8 cellular contexts compared by ENCODE assay signal in the genomic region with DNA sequence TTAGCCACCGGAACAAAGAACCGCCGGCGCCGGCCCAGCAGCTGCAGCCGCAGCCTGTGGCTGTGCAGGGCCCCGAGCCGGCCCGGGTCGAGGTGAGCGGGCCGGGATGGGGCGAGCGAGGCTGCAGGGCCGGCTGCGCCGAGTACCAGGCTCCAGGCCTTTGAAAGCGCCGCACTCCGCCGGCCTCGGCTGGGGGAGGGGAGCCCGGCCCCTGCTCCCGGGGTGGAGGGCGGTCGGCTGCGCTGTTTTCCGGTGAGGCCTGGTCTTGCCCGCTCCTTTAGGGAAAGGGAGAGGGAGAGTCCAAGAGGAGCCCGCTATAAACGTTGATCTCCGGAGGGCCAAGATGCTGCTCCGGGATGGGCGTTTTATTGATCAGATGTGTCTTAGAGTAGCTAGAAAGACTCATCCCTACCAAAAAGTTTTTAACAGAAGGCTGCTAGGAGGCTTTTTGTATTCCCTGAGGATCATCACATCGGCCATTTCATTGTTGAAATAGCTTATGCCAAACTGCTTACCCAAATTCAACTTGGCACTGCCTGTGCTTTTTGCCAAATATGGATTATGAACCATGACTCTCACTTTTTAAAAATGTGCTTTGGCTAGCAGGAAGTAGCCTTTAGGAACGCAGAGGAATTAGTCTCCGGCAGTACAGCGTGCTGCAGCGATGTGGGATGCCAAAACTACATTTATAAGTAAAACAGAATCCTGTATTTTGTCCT. TPM values are rescaled to one million over a fixed set of nuclear protein-coding genes. Genes with fewer than 3 reads are reported as not detected.
DNase-seq lines count a peak whose midpoint lies in the region; ATAC-seq and TF ChIP-seq lines count a peak whose summit lies in the region.

No MANE protein-coding gene starts in this region.

- no peaks in the 10 kb centered on the region for H3K27me3 ChIP-seq in heart left ventricle

- no peaks in the 10 kb centered on the region for H3K9me3 ChIP-seq in heart left ventricle

- ATAC-seq in GM18870 (IDR thresholded peaks at IDR 0.05; ENCODE audit: unreplicated experiment) (peak; percentile 4), HG03103 (IDR thresholded peaks at IDR 0.05; ENCODE audit: low read depth, unreplicated experiment) (peak; percentile 22), heart left ventricle (peak; percentile 12 to 67 (median 56))

- H3K4me1 ChIP-seq in heart left ventricle = peaks cover 0 to 49% (median 35%) of the 10 kb centered on the region in 12 donors

- peak overlapping the region; percentile 63 to 100 (median 94) for H3K4me3 ChIP-seq in heart left ventricle

- intact Hi-C loops in heart left ventricle (cut with DNase I) = loop anchor here in 9 of 10 donors (2.0 to 10.0 kb wide), 7 partner anchors 49 to 614 kb away; partner anchors contain the start of genes SRD5A3 (in 7 of the 9) and CLOCK (in 3 of the 9)
- intact Hi-C loops in posterior vena cava (cut with DNase I) = loop anchor here in 1 of 2 donors (5.0 kb wide), 2 partner anchors 49 to 456 kb away; partner anchors contain the start of genes EXOC1 and SRD5A3

- TF ChIP-seq POLR2A in heart left ventricle (IDR thresholded peaks at IDR 0.05) = no peak

- DNase-seq in AML-193 (lab: John Stamatoyannopoulos, UW) (peak; percentile 14 to 18), RPMI8226 (peak; percentile 26), heart left ventricle (peak; percentile 63 to 83 (median 68)), posterior vena cava (ENCODE audit: low spot score) (peak; percentile 84), KG1 (lab: John Stamatoyannopoulos, UW) (no peak)

- WGBS in adipose tissue, 3 donors = 0 to 1% (median 1%) methylated on average over 38 to 39 of the region's 39 CpGs
- WGBS in heart left ventricle, 4 donors = 0% methylated on average over 35 to 39 of the region's 39 CpGs

- TF ChIP-seq CTCF in heart left ventricle (IDR thresholded peaks at IDR 0.05) = no peak

- peaks cover 0 to 24% (median 1%) of the 10 kb centered on the region in 9 donors for H3K36me3 ChIP-seq in heart left ventricle

- peak overlapping the region; percentile 96 for H3K27ac ChIP-seq in adipose tissue (ENCODE audit: low read depth, low read length)
- H3K27ac ChIP-seq in heart left ventricle = peak overlapping the region; percentile 96 to 100 (median 98)

RNA-seq across cellular contexts. Expression of gene TMEM165, which starts 0.7 kb away (rescaled TPM):
- polyA plus RNA-seq in adipose tissue = 10 to 100 TPM; 26.4 to 92.9 (median 61.5) TPM
- total RNA-seq in heart left ventricle = 10 to 100 TPM; 28.2 to 78.3 (median 53.9) TPM
- 10 to 100 TPM; 36.4 to 78.7 TPM for polyA plus RNA-seq in heart left ventricle
- total RNA-seq in posterior vena cava = 100 to 1,000 TPM; 132 to 149 TPM

RNA-seq across cellular contexts. Expression of gene SRD5A3, which starts 50.4 kb away (rescaled TPM):
- polyA plus RNA-seq in adipose tissue (10 to 100 TPM in 1 of 3 donors, 1 to 10 TPM in 2; 6.9 to 11.2 (median 7.4) TPM), heart left ventricle (1 to 10 TPM; 4.5 to 9.7 TPM)
- total RNA-seq in heart left ventricle (10 to 100 TPM in 3 of 9 donors, 1 to 10 TPM in 6; 4.5 to 16.8 (median 7.8) TPM), posterior vena cava (10 to 100 TPM in 1 of 2 donors, 1 to 10 TPM in 1; 9.7 to 10.0 TPM)

Comparison
In these comparisons a context has a peak if more than half of its experiments do, and no peak if none do; other contexts are left out.
1. ATAC-seq: peak in every context shown above with its lines; median percentile 56 in heart left ventricle; 22 in HG03103; 4 in GM18870.